In genomic region chr18:73861771-73862170, GRCh38 we compare ENCODE assay signal across 19 cellular contexts.
"Had no signal": no experiment of that assay in that cellular context is flagged by ENCODE, and none has a peak within 500 bp of the region (broad histone marks: within the 10 kb centered on the region; RNA-seq: fewer than 3 reads in every experiment).

No MANE protein-coding gene starts in this region.

- H3K4me3 Mint-ChIP-seq: naive B cell, nephron, type B pancreatic cell had no signal

- H3K27ac ChIP-seq: heart left ventricle, pancreas, suprapubic skin, thyroid gland had no signal

- H3K4me1 Mint-ChIP-seq: naive B cell, nephron had no signal

- H3K27ac Mint-ChIP-seq: nephron, type B pancreatic cell had no signal

- ATAC-seq: esophagus mucosa, heart left ventricle, left colon, left ventricle myocardium superior, pancreas, right cardiac atrium had no signal

- H3K36me3 Mint-ChIP-seq: naive B cell, type B pancreatic cell had no signal

- H3K9me3 ChIP-seq: heart left ventricle, pancreas, suprapubic skin, thyroid gland had no signal

- H3K36me3 ChIP-seq: heart left ventricle, pancreas, suprapubic skin, thyroid gland had no signal

- H3K9me3 Mint-ChIP-seq: nephron, type B pancreatic cell had no signal

- DNase-seq: effector memory CD4-positive, alpha-beta T cell; heart left ventricle; hippocampal formation; left colon; left ventricle myocardium superior; mesendoderm; naive B cell; occipital lobe; pancreas; right cardiac atrium; small intestine; stimulated activated CD4-positive, alpha-beta T cell treated with anti-CD3 and anti-CD28 coated beads, Interleukin-12 subunit alpha, Interleukin-12 subunit beta, amount 100 ng/mL, for 4 hours; stimulated activated naive CD4-positive, alpha-beta T cell; thyroid gland had no signal

- H3K27me3 ChIP-seq: heart left ventricle, pancreas, thyroid gland had no signal

- H3K4me1 ChIP-seq: heart left ventricle, pancreas, suprapubic skin, thyroid gland had no signal

- H3K4me3 ChIP-seq: heart left ventricle, lung, pancreas, suprapubic skin, thyroid gland had no signal
